In the genomic region with DNA sequence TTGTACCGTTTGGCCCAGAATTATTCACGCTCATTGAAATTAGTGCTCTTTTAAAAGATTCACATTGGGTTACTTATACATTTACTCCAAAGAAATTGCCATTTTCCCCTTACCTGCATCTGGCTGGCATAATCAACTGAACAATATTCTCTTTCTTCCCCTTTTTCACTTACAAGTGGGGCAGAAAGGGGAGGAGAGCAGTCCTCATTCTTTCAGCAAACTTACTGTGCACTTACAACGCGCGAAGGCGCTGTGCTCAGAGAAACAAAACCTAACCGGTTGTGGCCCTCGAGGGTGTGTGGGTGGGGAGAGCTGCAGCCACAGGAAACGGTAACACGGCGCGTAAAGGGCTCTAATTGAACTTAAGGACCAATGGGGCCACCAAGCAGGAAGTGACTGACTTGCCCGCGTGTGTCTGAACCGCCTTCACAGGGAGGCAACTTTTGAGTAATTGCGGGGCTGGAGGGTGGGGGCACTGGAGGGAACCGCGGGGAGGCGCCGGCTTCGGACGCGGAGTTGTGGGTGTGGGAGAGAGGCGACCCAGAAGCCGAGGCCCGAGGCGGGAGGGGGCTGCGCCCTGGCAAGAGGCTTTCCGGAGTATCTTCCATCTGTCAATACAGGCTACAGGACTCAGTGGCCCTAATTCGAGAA, we compare ENCODE assay signal across 8 cellular contexts. TPM values are rescaled to one million over a fixed set of nuclear protein-coding genes. Genes with fewer than 3 reads are reported as not detected.
DNase-seq lines count a peak whose midpoint lies in the region; ATAC-seq lines count a peak whose summit lies in the region.

No MANE protein-coding gene starts in this region.

- POLR2A ChIA-PET in CD4-positive, alpha-beta memory T cell (lab: Charles Lee; ENCODE audit: partially characterized antibody): interaction anchor here (0.7 to 3.2 kb wide), 12 partner anchors 9 to 454 kb away, joined by 3 to 80 read pairs (median 4); a partner anchor contains a TSS
- POLR2A ChIA-PET in activated CD4-positive, alpha-beta memory T cell treated with anti-CD3 and anti-CD28 coated beads for 36 hours (lab: Charles Lee): interaction anchor here (0.7 to 4.0 kb wide), 3 partner anchors 20 to 456 kb away, joined by 3 to 70 read pairs (median 3); a partner anchor contains a TSS

- H3K27ac Mint-ChIP-seq in CD4-positive, alpha-beta memory T cell: peak overlapping the region; percentile 98 to 100 (median 100)
- H3K27ac Mint-ChIP-seq in activated CD4-positive, alpha-beta memory T cell treated with anti-CD3 and anti-CD28 coated beads for 36 hours: peak overlapping the region; percentile 100

- H3K27me3 ChIP-seq in CD4-positive, alpha-beta memory T cell (ENCODE audit: insufficient read depth, low read length): no peaks in the 10 kb centered on the region
- no peaks in the 10 kb centered on the region for H3K27me3 ChIP-seq in ectodermal cell (ENCODE audit: control insufficient read depth, insufficient read depth, low read length, poor library complexity, severe bottlenecking)

- peak overlapping the region; percentile 99 to 100 (median 100) for H3K4me3 Mint-ChIP-seq in CD4-positive, alpha-beta memory T cell
- peak overlapping the region; percentile 100 for H3K4me3 Mint-ChIP-seq in activated CD4-positive, alpha-beta memory T cell treated with anti-CD3 and anti-CD28 coated beads for 36 hours

- H3K4me1 Mint-ChIP-seq in CD4-positive, alpha-beta memory T cell: peaks cover 25 to 69% (median 48%) of the 10 kb centered on the region in 4 donors
- peaks cover 52% of the 10 kb centered on the region for H3K4me1 Mint-ChIP-seq in activated CD4-positive, alpha-beta memory T cell treated with anti-CD3 and anti-CD28 coated beads for 36 hours (ENCODE audit: low read depth)

- peak; percentile 90 to 97 (median 94) for DNase-seq in CD4-positive, alpha-beta memory T cell
- DNase-seq in NCI-H82 (lab: John Stamatoyannopoulos, UW) (peak; percentile 93), lung microvascular endothelial cell (ENCODE audit: low read depth in 2 of 2) (peak; percentile 67 to 98)
- peak; percentile 97 for DNase-seq in activated CD4-positive, alpha-beta memory T cell treated with anti-CD3 and anti-CD28 coated beads for 36 hours
- DNase-seq in stimulated activated CD8-positive, alpha-beta memory T cell treated with anti-CD3 and anti-CD28 coated beads, Interleukin-12 subunit alpha, Interleukin-12 subunit beta, amount 100 ng/mL, for 24 hours (ENCODE audit: extremely low read depth): peak; percentile 78

- peaks cover 11 to 41% of the 10 kb centered on the region in 2 donors for H3K36me3 Mint-ChIP-seq in CD4-positive, alpha-beta memory T cell
- H3K36me3 Mint-ChIP-seq in activated CD4-positive, alpha-beta memory T cell treated with anti-CD3 and anti-CD28 coated beads for 36 hours: peaks cover 37% of the 10 kb centered on the region

- peaks cover 39% of the 10 kb centered on the region for H3K4me1 ChIP-seq in CD4-positive, alpha-beta memory T cell (ENCODE audit: insufficient read depth, low read length)
- H3K4me1 ChIP-seq in ectodermal cell (ENCODE audit: control insufficient read depth, insufficient read depth, low read length): peaks cover 4% of the 10 kb centered on the region

- intact Hi-C loops in CD4-positive, alpha-beta memory T cell (cut with micrococcal nuclease): loop anchor here (1.0 to 10.0 kb wide), 6 partner anchors 21 to 786 kb away; a partner anchor contains a TSS
- intact Hi-C loops in activated CD4-positive, alpha-beta memory T cell treated with anti-CD3 and anti-CD28 coated beads for 36 hours (cut with micrococcal nuclease): loop anchor here (1.0 to 10.0 kb wide), 7 partner anchors 21 to 528 kb away; a partner anchor contains a TSS

- no peaks in the 10 kb centered on the region for H3K9me3 ChIP-seq in CD4-positive, alpha-beta memory T cell (ENCODE audit: control insufficient read depth in 1 of 2, low read length in 2 of 2)
- no peaks in the 10 kb centered on the region for H3K9me3 ChIP-seq in ectodermal cell (ENCODE audit: control insufficient read depth, low read length)

- H3K9me3 Mint-ChIP-seq in CD4-positive, alpha-beta memory T cell: peaks cover 0 to 3% (median 0%) of the 10 kb centered on the region in 8 donors
- H3K9me3 Mint-ChIP-seq in activated CD4-positive, alpha-beta memory T cell treated with anti-CD3 and anti-CD28 coated beads for 36 hours: no peaks in the 10 kb centered on the region

- H3K27ac ChIP-seq in CD4-positive, alpha-beta memory T cell (ENCODE audit: low read depth, low read length): peak overlapping the region; percentile 95
- peak overlapping the region; percentile 100 for H3K27ac ChIP-seq in ectodermal cell (ENCODE audit: insufficient read depth, low read depth, low read length, poor library complexity, severe bottlenecking)

- no peaks in the 10 kb centered on the region for H3K27me3 Mint-ChIP-seq in CD4-positive, alpha-beta memory T cell
- H3K27me3 Mint-ChIP-seq in activated CD4-positive, alpha-beta memory T cell treated with anti-CD3 and anti-CD28 coated beads for 36 hours: no peaks in the 10 kb centered on the region

- peak overlapping the region; percentile 66 to 99 for H3K4me3 ChIP-seq in CD4-positive, alpha-beta memory T cell (ENCODE audit: low read length in 2 of 2)
- peak overlapping the region; percentile 89 for H3K4me3 ChIP-seq in ectodermal cell (ENCODE audit: insufficient read depth, low read depth, low read length)

- ATAC-seq in GM19452 (IDR thresholded peaks at IDR 0.05; ENCODE audit: unreplicated experiment) (peak; percentile 61), HG03575 (IDR thresholded peaks at IDR 0.05; ENCODE audit: extremely low read depth, insufficient number of reproducible peaks, low FRiP score, unreplicated experiment) (peak; percentile 31)

- H3K36me3 ChIP-seq in CD4-positive, alpha-beta memory T cell (ENCODE audit: insufficient read depth, low read length): peaks cover 4% of the 10 kb centered on the region
- H3K36me3 ChIP-seq in ectodermal cell (ENCODE audit: control insufficient read depth, insufficient read depth, low read length): no peaks in the 10 kb centered on the region

- CTCF ChIA-PET in CD4-positive, alpha-beta memory T cell (lab: Charles Lee; ENCODE audit: partially characterized antibody): interaction anchor here (1.3 kb wide), 1 partner anchor 68 kb away, joined by 5 read pairs; no protein-coding TSS in a partner anchor
- CTCF ChIA-PET in activated CD4-positive, alpha-beta memory T cell treated with anti-CD3 and anti-CD28 coated beads for 36 hours (lab: Charles Lee): interaction anchor here (1.0 to 1.9 kb wide), 3 partner anchors 20 to 528 kb away, joined by 3 to 7 read pairs (median 3); a partner anchor contains a TSS

- 6 to 7% methylated on average over 30 of the region's 30 CpGs for WGBS in ectodermal cell, 2 experiments

RNA-seq across cellular contexts. Expression of a gene that starts 0.7 kb away (rescaled TPM):
- 100 to 1,000 TPM; 156 to 160 TPM for total RNA-seq in CD4-positive, alpha-beta memory T cell
- 100 to 1,000 TPM; 127 to 140 TPM for polyA plus RNA-seq in CD4-positive, alpha-beta memory T cell
- total RNA-seq in activated CD4-positive, alpha-beta memory T cell treated with anti-CD3 and anti-CD28 coated beads for 36 hours: 100 to 1,000 TPM; 116 to 120 TPM
- polyA plus RNA-seq in ectodermal cell (2013, experiment 1 of 4): 198 TPM
- polyA plus RNA-seq in ectodermal cell (2013, experiment 2 of 4): 201 TPM
- 189 TPM for polyA plus RNA-seq in ectodermal cell (2013, experiment 3 of 4)
- 178 TPM for polyA plus RNA-seq in ectodermal cell (2013, experiment 4 of 4)
- total RNA-seq in lung microvascular endothelial cell: 64.9 and 69.0 TPM in 2 replicates

RNA-seq across cellular contexts. Expression of a gene that starts 21.2 kb away (rescaled TPM):
- 100 to 1,000 TPM; 163 to 169 TPM for total RNA-seq in CD4-positive, alpha-beta memory T cell
- polyA plus RNA-seq in CD4-positive, alpha-beta memory T cell: 100 to 1,000 TPM; 109 to 111 TPM
- 100 to 1,000 TPM; 175 to 184 TPM for total RNA-seq in activated CD4-positive, alpha-beta memory T cell treated with anti-CD3 and anti-CD28 coated beads for 36 hours
- 202 TPM for polyA plus RNA-seq in ectodermal cell (2013, experiment 1 of 4)
- polyA plus RNA-seq in ectodermal cell (2013, experiment 2 of 4): 214 TPM
- 160 TPM for polyA plus RNA-seq in ectodermal cell (2013, experiment 3 of 4)
- polyA plus RNA-seq in ectodermal cell (2013, experiment 4 of 4): 166 TPM
- 47.5 and 70.2 TPM in 2 replicates for total RNA-seq in lung microvascular endothelial cell

RNA-seq across cellular contexts. Expression of a gene that starts 45.8 kb away (rescaled TPM):
- not detected for total RNA-seq in CD4-positive, alpha-beta memory T cell
- under 1 TPM in 1 of 2 donors, not detected in 1; 0.36 TPM for polyA plus RNA-seq in CD4-positive, alpha-beta memory T cell
- total RNA-seq in activated CD4-positive, alpha-beta memory T cell treated with anti-CD3 and anti-CD28 coated beads for 36 hours: not detected
- polyA plus RNA-seq in ectodermal cell (2013, experiment 1 of 4): not detected
- polyA plus RNA-seq in ectodermal cell (2013, experiment 2 of 4): not detected
- not detected for polyA plus RNA-seq in ectodermal cell (2013, experiment 3 of 4)
- polyA plus RNA-seq in ectodermal cell (2013, experiment 4 of 4): not detected
- total RNA-seq in lung microvascular endothelial cell: not detected in 2 replicates

Comparison
In these comparisons a context has a peak if more than half of its experiments do, and no peak if none do; other contexts are left out.
1. Peak in every context shown above with its lines: DNase-seq, ATAC-seq, H3K4me3 ChIP-seq and H3K27ac ChIP-seq.